In the genomic region with DNA sequence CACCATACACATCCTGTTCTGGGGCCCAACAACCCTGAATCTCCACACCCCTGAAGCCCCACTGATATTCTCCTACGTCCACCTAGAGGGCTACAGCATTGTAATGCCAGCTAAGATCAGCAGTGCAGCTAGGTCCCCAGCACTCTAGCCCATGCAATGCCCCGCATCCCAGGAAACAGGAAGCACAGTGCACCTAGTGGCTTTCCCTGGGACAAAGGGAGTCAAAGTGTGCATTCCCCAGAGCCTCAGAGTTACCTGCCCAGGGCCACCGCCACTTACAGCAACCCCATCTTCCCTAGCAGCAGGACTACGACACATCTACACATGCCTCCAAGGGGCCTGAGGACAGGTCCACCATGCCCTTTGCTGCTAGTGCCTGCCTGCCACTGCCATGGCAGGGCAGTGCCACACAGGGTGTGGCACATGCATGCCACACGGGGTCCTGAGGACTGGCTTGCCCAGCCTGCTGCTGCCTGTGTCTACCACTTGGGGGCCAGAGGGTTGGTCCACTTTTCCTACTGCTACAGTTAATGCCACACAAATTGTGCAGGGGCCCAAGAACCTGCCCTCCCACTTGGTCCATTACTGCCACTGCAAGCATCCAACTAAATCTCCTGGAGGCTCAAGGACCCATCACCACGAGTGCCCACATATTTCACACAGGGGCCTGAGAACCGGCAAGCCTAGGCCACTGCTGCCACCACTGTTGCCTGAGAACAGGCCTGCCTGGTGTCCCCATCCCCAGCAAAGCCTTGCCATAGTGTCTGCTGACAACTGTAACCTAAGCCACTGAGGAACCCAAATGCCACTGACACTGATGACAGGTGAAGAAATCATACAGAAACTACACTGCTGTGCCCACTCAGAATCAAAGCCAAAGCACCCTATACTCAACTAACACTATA, we compare ENCODE assay signal across 1 cellular context.
TF ChIP-seq lines count a peak whose summit lies in the region.

No MANE protein-coding gene starts in this region.

TF ChIP-seq in GM12878, 131 proteins besides CTCF, POLR2A, EP300 and RAD21:
- TF ChIP-seq SMAD1 (IDR thresholded peaks at IDR 0.05; ENCODE audit: low read depth, partially characterized antibody) (no peak), POLR2AphosphoS5 (IDR thresholded peaks at IDR 0.05; ENCODE audit: low read length) (no peak), HDAC2 (IDR thresholded peaks at IDR 0.05) (no peak), NFXL1 (IDR thresholded peaks at IDR 0.05; ENCODE audit: borderline replicate concordance) (no peak), HDGF (IDR thresholded peaks at IDR 0.05) (no peak), SRF (IDR thresholded peaks at IDR 0.05; ENCODE audit: low read depth in 2 of 2, low read length in 2 of 2) (no peak), SMAD5 (IDR thresholded peaks at IDR 0.05; ENCODE audit: low read depth) (no peak), RFX5 (IDR thresholded peaks at IDR 0.05; ENCODE audit: low read depth, low read length) (no peak), ZNF207 (IDR thresholded peaks at IDR 0.05; ENCODE audit: borderline replicate concordance) (no peak), ZNF217 (IDR thresholded peaks at IDR 0.05) (no peak), BHLHE40 (IDR thresholded peaks at IDR 0.05; ENCODE audit: borderline replicate concordance in 1 of 2, low read depth in 2 of 2, low read length in 1 of 2) (no peak), BRCA1 (IDR thresholded peaks at IDR 0.05; ENCODE audit: low read depth, low read length) (no peak), MEF2A (IDR thresholded peaks at IDR 0.05; ENCODE audit: insufficient read depth, low read depth, low read length) (no peak), SIX5 (IDR thresholded peaks at IDR 0.05; ENCODE audit: low read depth, low read length, severe bottlenecking) (no peak)
- TF ChIP-seq, protein P1, sequence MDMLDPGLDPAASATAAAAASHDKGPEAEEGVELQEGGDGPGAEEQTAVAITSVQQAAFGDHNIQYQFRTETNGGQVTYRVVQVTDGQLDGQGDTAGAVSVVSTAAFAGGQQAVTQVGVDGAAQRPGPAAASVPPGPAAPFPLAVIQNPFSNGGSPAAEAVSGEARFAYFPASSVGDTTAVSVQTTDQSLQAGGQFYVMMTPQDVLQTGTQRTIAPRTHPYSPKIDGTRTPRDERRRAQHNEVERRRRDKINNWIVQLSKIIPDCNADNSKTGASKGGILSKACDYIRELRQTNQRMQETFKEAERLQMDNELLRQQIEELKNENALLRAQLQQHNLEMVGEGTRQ (IDR thresholded peaks at IDR 0.05; ENCODE audit: borderline replicate concordance, low read depth, low read length): no peak
- TF ChIP-seq, protein P2, sequence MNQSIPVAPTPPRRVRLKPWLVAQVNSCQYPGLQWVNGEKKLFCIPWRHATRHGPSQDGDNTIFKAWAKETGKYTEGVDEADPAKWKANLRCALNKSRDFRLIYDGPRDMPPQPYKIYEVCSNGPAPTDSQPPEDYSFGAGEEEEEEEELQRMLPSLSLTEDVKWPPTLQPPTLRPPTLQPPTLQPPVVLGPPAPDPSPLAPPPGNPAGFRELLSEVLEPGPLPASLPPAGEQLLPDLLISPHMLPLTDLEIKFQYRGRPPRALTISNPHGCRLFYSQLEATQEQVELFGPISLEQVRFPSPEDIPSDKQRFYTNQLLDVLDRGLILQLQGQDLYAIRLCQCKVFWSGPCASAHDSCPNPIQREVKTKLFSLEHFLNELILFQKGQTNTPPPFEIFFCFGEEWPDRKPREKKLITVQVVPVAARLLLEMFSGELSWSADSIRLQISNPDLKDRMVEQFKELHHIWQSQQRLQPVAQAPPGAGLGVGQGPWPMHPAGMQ (IDR thresholded peaks at IDR 0.05; ENCODE audit: borderline replicate concordance): no peak
